1 cellular context compared by ENCODE assay signal in genomic region chr22:24300522-24300921, GRCh38. TPM values are rescaled to one million over a fixed set of nuclear protein-coding genes. Genes with fewer than 3 reads are reported as not detected.
"Had no signal": no experiment of that assay in that cellular context is flagged by ENCODE, and none has a peak within 500 bp of the region (broad histone marks: within the 10 kb centered on the region; RNA-seq: fewer than 3 reads in every experiment).

No MANE protein-coding gene starts in this region.

RNA-seq across cellular contexts. Expression of gene GGT5, which starts 55.6 kb away (rescaled TPM):
- polyA plus RNA-seq: keratinocyte had no signal
